Comparison of ENCODE assay signal across 27 cellular contexts in the genomic region with DNA sequence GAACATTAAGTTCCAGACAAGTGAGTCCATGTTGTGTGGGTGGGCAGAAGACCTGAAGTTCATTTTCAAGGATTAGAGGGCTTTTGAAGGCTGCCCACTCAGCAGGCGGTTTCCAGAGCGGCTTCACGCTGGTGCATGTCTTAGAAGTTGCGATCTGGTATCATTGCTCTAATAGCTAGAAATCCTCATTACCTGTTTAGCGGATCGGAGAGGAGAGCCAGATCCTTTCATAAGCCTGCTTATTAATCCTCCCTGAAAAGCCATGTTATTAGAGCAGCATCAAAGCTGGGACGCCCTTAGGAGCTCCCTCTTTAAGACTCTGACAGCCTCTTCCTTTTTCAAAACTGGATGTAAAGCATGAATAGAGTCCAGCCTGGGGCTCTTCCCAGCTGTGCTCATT. TPM values are rescaled to one million over a fixed set of nuclear protein-coding genes. Genes with fewer than 3 reads are reported as not detected.
DNase-seq lines count a peak whose midpoint lies in the region; ATAC-seq and TF ChIP-seq lines count a peak whose summit lies in the region.
"Had no signal": no experiment of that assay in that cellular context is flagged by ENCODE, and none has a peak within 500 bp of the region (broad histone marks: within the 10 kb centered on the region; RNA-seq: fewer than 3 reads in every experiment).

No MANE protein-coding gene starts in this region.

- H3K9ac ChIP-seq in BLaER1 treated with 17β-estradiol and CSF1 and Interleukin-3, amounts not matched to agents 10 nM and 100 nM = no peak overlapping the region; a peak in 1 of 22 replicates
- no peak overlapping the region for H3K9ac ChIP-seq in OCI-LY1 (ENCODE audit: low read length)

- H3K4me3 ChIP-seq in BLaER1 treated with 17β-estradiol and CSF1 and Interleukin-3, amounts not matched to agents 10 nM and 100 nM = no peak overlapping the region
- H3K4me3 ChIP-seq in GM23338 = no peak overlapping the region
- H3K4me3 ChIP-seq in OCI-LY1 (ENCODE audit: low read depth, low read length, poor library complexity, severe bottlenecking) = no peak overlapping the region
- H3K4me3 ChIP-seq in lower leg skin (ENCODE audit: low read depth, poor library complexity, severe bottlenecking) = no peak overlapping the region
- H3K4me3 ChIP-seq: dorsolateral prefrontal cortex, heart right ventricle, suprapubic skin, uterus had no signal

- no peaks in the 10 kb centered on the region for H3K9me2 ChIP-seq in GM23338 (ENCODE audit: insufficient read depth)
- H3K9me2 ChIP-seq in OCI-LY1 (ENCODE audit: low read depth, low read length) = no peaks in the 10 kb centered on the region

- no peaks in the 10 kb centered on the region for H3F3A ChIP-seq in GM23338 (replicated peaks; ENCODE audit: low read depth)
- H3F3A ChIP-seq in OCI-LY1 (ENCODE audit: insufficient read depth, low read length) = no peaks in the 10 kb centered on the region

- H3K79me2 ChIP-seq in GM23338 (replicated peaks; ENCODE audit: insufficient read depth) (no peaks in the 10 kb centered on the region), OCI-LY1 (ENCODE audit: insufficient read depth, low read length) (no peaks in the 10 kb centered on the region)

- 73 to 81% methylated on average over 7 of the region's 7 CpGs for WGBS in lower leg skin, 2 donors

- intact Hi-C loops in lower leg skin (cut with DNase I; ENCODE audit: low total_unique reads) = no loop called here

- no peaks in the 10 kb centered on the region for H3K9me3 Mint-ChIP-seq in GM23338
- no peaks in the 10 kb centered on the region for H3K9me3 Mint-ChIP-seq in memory B cell
- H3K9me3 Mint-ChIP-seq: activated T-helper 1 cell treated with anti-CD3 and anti-CD28 coated beads, Interleukin-12 subunit alpha, Interleukin-12 subunit beta, Interleukin-2, Interleukin-4 antibody, amounts not matched to agents 30 ng/mL and 10 ng/mL and 1 ng/mL, durations not matched to agents 14 hours and 24 hours and 36 hours; CD4-positive, CD25-positive, alpha-beta regulatory T cell had no signal

- ATAC-seq in GM23338 (no peak), memory B cell (ENCODE audit: low read depth) (no peak)
- ATAC-seq: heart right ventricle, left colon, Right ventricle myocardium inferior had no signal

- no peaks in the 10 kb centered on the region for H3K27me3 ChIP-seq in BLaER1 treated with 17β-estradiol and CSF1 and Interleukin-3, amounts not matched to agents 10 nM and 100 nM
- H3K27me3 ChIP-seq in GM23338 (ENCODE audit: insufficient read depth) (no peaks in the 10 kb centered on the region), OCI-LY1 (ENCODE audit: insufficient read depth, low read length) (no peaks in the 10 kb centered on the region)
- H3K27me3 ChIP-seq: suprapubic skin, uterus had no signal

- H3K4me2 ChIP-seq in BLaER1 treated with 17β-estradiol and CSF1 and Interleukin-3, amounts not matched to agents 10 nM and 100 nM = peak overlapping the region in 9 of 11 experiments; percentile 8 to 87 (median 47); a peak in 16 of 22 replicates
- H3K4me2 ChIP-seq in GM23338 = no peak overlapping the region
- H3K4me2 ChIP-seq in OCI-LY1 (ENCODE audit: low read length) = no peak overlapping the region

- no peak for TF ChIP-seq CTCF in GM23338 (conservative IDR thresholded peaks at IDR 0.05; ENCODE audit: low read depth in 2 of 2)
- no peak for TF ChIP-seq CTCF in OCI-LY1 (IDR thresholded peaks at IDR 0.05; ENCODE audit: low read length)
- no peak for TF ChIP-seq CTCF in lower leg skin (IDR thresholded peaks at IDR 0.05)

- no peaks in the 10 kb centered on the region for H3K36me3 ChIP-seq in BLaER1 treated with 17β-estradiol and CSF1 and Interleukin-3, amounts not matched to agents 10 nM and 100 nM
- H3K36me3 ChIP-seq in GM23338 (ENCODE audit: insufficient read depth) (no peaks in the 10 kb centered on the region), OCI-LY1 (ENCODE audit: insufficient read depth, low read length) (no peaks in the 10 kb centered on the region)
- H3K36me3 ChIP-seq: heart right ventricle, suprapubic skin, uterus had no signal

- no peak for DNase-seq in GM23338 (ENCODE audit: low spot score)
- DNase-seq in memory B cell (ENCODE audit: low spot score in 2 of 2) = no peak
- no peak for DNase-seq in HK-2 (ENCODE audit: unreplicated experiment)
- DNase-seq in superior temporal gyrus (ENCODE audit: extremely low spot score) = no peak
- DNase-seq in DMS 273 (lab: John Stamatoyannopoulos, UW; ENCODE audit: unreplicated experiment) = no peak
- DNase-seq in lower leg skin (ENCODE audit: low spot score in 2 of 2) = no peak
- DNase-seq: activated CD4-positive, alpha-beta T cell treated with anti-CD3 and anti-CD28 coated beads for 48 hours; activated naive CD4-positive, alpha-beta T cell treated with anti-CD3 and anti-CD28 coated beads, Interleukin-2, amount 50 U/mL, for 16 hours; CD4-positive, CD25-positive, alpha-beta regulatory T cell; DND-41; dorsolateral prefrontal cortex; heart right ventricle; Karpas-422; left colon; midbrain; NCI-H526 treated with DMSO at 0.1 percent for 48 hours; OCI-M1; uterus had no signal

- H3K4me3 Mint-ChIP-seq in GM23338 = no peak overlapping the region
- peak overlapping the region; percentile 76 for H3K4me3 Mint-ChIP-seq in memory B cell
- H3K4me3 Mint-ChIP-seq: activated T-helper 1 cell treated with anti-CD3 and anti-CD28 coated beads, Interleukin-12 subunit alpha, Interleukin-12 subunit beta, Interleukin-2, Interleukin-4 antibody, amounts not matched to agents 30 ng/mL and 10 ng/mL and 1 ng/mL, durations not matched to agents 14 hours and 24 hours and 36 hours; CD4-positive, CD25-positive, alpha-beta regulatory T cell; nephron had no signal

- H3K27me3 Mint-ChIP-seq in GM23338 (ENCODE audit: insufficient read depth, low read depth, poor library complexity) (peaks cover 11% of the 10 kb centered on the region), memory B cell (no peaks in the 10 kb centered on the region)

- peaks cover 28% of the 10 kb centered on the region for H3K4me1 Mint-ChIP-seq in GM23338
- H3K4me1 Mint-ChIP-seq in memory B cell = peaks cover 66% of the 10 kb centered on the region

- 0 out of 22 replicates have a peak, but pooled peaks cover 0 to 4% (median 0%) of the 10 kb centered on the region in 11 experiments for H3K9me3 ChIP-seq in BLaER1 treated with 17β-estradiol and CSF1 and Interleukin-3, amounts not matched to agents 10 nM and 100 nM (replicated peaks in 1 of 11)
- H3K9me3 ChIP-seq in OCI-LY1 (ENCODE audit: low read length) = no peaks in the 10 kb centered on the region
- H3K9me3 ChIP-seq: suprapubic skin, uterus had no signal

- H4K20me1 ChIP-seq in BLaER1 treated with 17β-estradiol and CSF1 and Interleukin-3, amounts not matched to agents 10 nM and 100 nM = no peaks in the 10 kb centered on the region
- no peaks in the 10 kb centered on the region for H4K20me1 ChIP-seq in GM23338 (replicated peaks; ENCODE audit: insufficient read depth)
- no peaks in the 10 kb centered on the region for H4K20me1 ChIP-seq in OCI-LY1 (ENCODE audit: insufficient read depth, low read length)

- no peak overlapping the region for H3K27ac ChIP-seq in BLaER1 treated with 17β-estradiol and CSF1 and Interleukin-3, amounts not matched to agents 10 nM and 100 nM
- H3K27ac ChIP-seq in GM23338 (ENCODE audit: low read depth) = no peak overlapping the region
- peak overlapping the region; percentile 80 for H3K27ac ChIP-seq in OCI-LY1 (ENCODE audit: low read depth, low read length, poor library complexity, severe bottlenecking)
- H3K27ac ChIP-seq: dorsolateral prefrontal cortex, heart right ventricle, suprapubic skin, uterus had no signal

- no peak overlapping the region for H3K27ac Mint-ChIP-seq in GM23338
- H3K27ac Mint-ChIP-seq in memory B cell = peak overlapping the region; percentile 86
- H3K27ac Mint-ChIP-seq: activated T-helper 1 cell treated with anti-CD3 and anti-CD28 coated beads, Interleukin-12 subunit alpha, Interleukin-12 subunit beta, Interleukin-2, Interleukin-4 antibody, amounts not matched to agents 30 ng/mL and 10 ng/mL and 1 ng/mL, durations not matched to agents 14 hours and 24 hours and 36 hours; CD4-positive, CD25-positive, alpha-beta regulatory T cell; nephron had no signal

- H3K36me3 Mint-ChIP-seq in GM23338 (ENCODE audit: low read depth) = no peaks in the 10 kb centered on the region
- peaks cover 2% of the 10 kb centered on the region for H3K36me3 Mint-ChIP-seq in memory B cell
- H3K36me3 Mint-ChIP-seq: CD4-positive, CD25-positive, alpha-beta regulatory T cell had no signal

- TF ChIP-seq POLR2A in lower leg skin (IDR thresholded peaks at IDR 0.05) = no peak

- H3K4me1 ChIP-seq in BLaER1 treated with 17β-estradiol and CSF1 and Interleukin-3, amounts not matched to agents 10 nM and 100 nM = peaks cover 57 to 82% (median 65%) of the 10 kb centered on the region in 10 experiments
- H3K4me1 ChIP-seq in GM23338 (ENCODE audit: insufficient read depth) = peaks cover 19% of the 10 kb centered on the region
- peaks cover 69% of the 10 kb centered on the region for H3K4me1 ChIP-seq in OCI-LY1 (ENCODE audit: insufficient read depth, low read length, severe bottlenecking)
- H3K4me1 ChIP-seq: uterus had no signal

- peak overlapping the region; percentile 26; the same call in 1 of the 2 replicates for H2AFZ ChIP-seq in GM23338
- no peak overlapping the region for H2AFZ ChIP-seq in OCI-LY1 (ENCODE audit: low read length)

TF ChIP-seq in GM23338, 12 proteins besides CTCF, POLR2A, EP300 and RAD21 (continues in another document):
- no peak for TF ChIP-seq ZNF114 (CRISPR knock-in tag; IDR thresholded peaks at IDR 0.05)
- TF ChIP-seq EZH2 (IDR thresholded peaks at IDR 0.05; ENCODE audit: low read depth, unreplicated experiment) = no peak

RNA-seq across cellular contexts. Expression of gene CTSE, which starts 13.8 kb away (rescaled TPM):
- total RNA-seq in GM23338 (2014; rRNA removed; shearing (Covaris generic)) = not detected in 2 replicates
- not detected in 2 replicates for polyA plus RNA-seq in GM23338 (2016; fragmentation: Nextera tagmentation; extraction: Ambion mirVana)
- total RNA-seq in lower leg skin = not detected
- total RNA-seq: activated T-helper 1 cell treated with anti-CD3 and anti-CD28 coated beads, Interleukin-12 subunit alpha, Interleukin-12 subunit beta, Interleukin-2, Interleukin-4 antibody, amounts not matched to agents 30 ng/mL and 10 ng/mL and 1 ng/mL, durations not matched to agents 14 hours and 24 hours and 36 hours; astrocyte; CD4-positive, CD25-positive, alpha-beta regulatory T cell; dorsolateral prefrontal cortex; fibroblast of villous mesenchyme; heart right ventricle; posterior vena cava; Right ventricle myocardium inferior; suprapubic skin had no signal
- polyA plus RNA-seq: CD4-positive, CD25-positive, alpha-beta regulatory T cell had no signal

RNA-seq across cellular contexts. Expression of gene RHEX, which starts 15.5 kb away (rescaled TPM):
- total RNA-seq in GM23338 (2014; rRNA removed; shearing (Covaris generic)) = not detected in 2 replicates
- polyA plus RNA-seq in GM23338 (2016; fragmentation: Nextera tagmentation; extraction: Ambion mirVana) = not detected in 2 replicates
- 1 to 10 TPM in 2 of 4 donors, under 1 TPM in 1, not detected in 1; 0.93 to 9.9 (median 1.7) TPM for total RNA-seq in lower leg skin
- total RNA-seq: activated T-helper 1 cell treated with anti-CD3 and anti-CD28 coated beads, Interleukin-12 subunit alpha, Interleukin-12 subunit beta, Interleukin-2, Interleukin-4 antibody, amounts not matched to agents 30 ng/mL and 10 ng/mL and 1 ng/mL, durations not matched to agents 14 hours and 24 hours and 36 hours; astrocyte; CD4-positive, CD25-positive, alpha-beta regulatory T cell; fibroblast of villous mesenchyme had no signal
- polyA plus RNA-seq: CD4-positive, CD25-positive, alpha-beta regulatory T cell had no signal

RNA-seq across cellular contexts. Expression of gene RAB7B, which starts 34.3 kb away (rescaled TPM):
- total RNA-seq in GM23338 (2014; rRNA removed; shearing (Covaris generic)) = not detected in 2 replicates
- not detected in 2 replicates for polyA plus RNA-seq in GM23338 (2016; fragmentation: Nextera tagmentation; extraction: Ambion mirVana)
- total RNA-seq in lower leg skin = 10 to 100 TPM in 3 of 4 donors, 1 to 10 TPM in 1; 6.0 to 37.2 (median 24.0) TPM
- total RNA-seq: activated T-helper 1 cell treated with anti-CD3 and anti-CD28 coated beads, Interleukin-12 subunit alpha, Interleukin-12 subunit beta, Interleukin-2, Interleukin-4 antibody, amounts not matched to agents 30 ng/mL and 10 ng/mL and 1 ng/mL, durations not matched to agents 14 hours and 24 hours and 36 hours; CD4-positive, CD25-positive, alpha-beta regulatory T cell had no signal
- polyA plus RNA-seq: CD4-positive, CD25-positive, alpha-beta regulatory T cell had no signal

Comparison
In these comparisons a context has a peak if more than half of its experiments do, and no peak if none do; other contexts are left out.
1. H3K4me2 ChIP-seq: peak in BLaER1 treated with 17β-estradiol and CSF1 and Interleukin-3, amounts not matched to agents 10 nM and 100 nM (9 of 11); none in GM23338 (single experiment) and OCI-LY1 (single experiment).